In the genomic region with DNA sequence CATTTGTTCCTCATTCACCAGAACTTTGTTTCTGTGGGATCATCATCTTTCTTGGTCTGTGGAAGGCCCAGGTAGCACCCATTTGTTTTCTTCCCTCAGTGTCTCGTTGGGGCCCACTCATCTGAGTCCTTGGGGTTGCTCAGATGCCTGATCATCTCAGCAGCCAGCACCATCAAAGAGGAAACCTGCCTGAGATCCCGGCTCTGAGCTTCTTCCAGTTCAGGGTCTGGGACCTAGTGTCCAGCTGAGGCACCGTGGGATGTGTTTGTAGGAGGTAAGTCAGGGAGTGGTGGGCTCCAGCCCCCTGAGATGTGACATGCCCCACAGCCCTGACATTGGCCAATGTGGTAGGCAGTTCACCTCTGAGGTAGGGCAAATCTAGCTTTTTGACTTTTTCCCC, we compare ENCODE assay signal across 11 cellular contexts. TPM values are rescaled to one million over a fixed set of nuclear protein-coding genes. Genes with fewer than 3 reads are reported as not detected.
DNase-seq lines count a peak whose midpoint lies in the region; ATAC-seq and TF ChIP-seq lines count a peak whose summit lies in the region.
"Had no signal": no experiment of that assay in that cellular context is flagged by ENCODE, and none has a peak within 500 bp of the region (broad histone marks: within the 10 kb centered on the region; RNA-seq: fewer than 3 reads in every experiment).

No MANE protein-coding gene starts in this region.

- H2AFZ ChIP-seq in HCT116 (ENCODE audit: low read depth, low read length, poor library complexity, severe bottlenecking) = no peak overlapping the region

- H3K9me3 ChIP-seq in HCT116 (ENCODE audit: control insufficient read depth in 1 of 2, insufficient read depth in 1 of 2, low read depth in 1 of 2, low read length in 2 of 2) (no peaks in the 10 kb centered on the region), duodenal mucosa (ENCODE audit: control insufficient read depth in 1 of 2, low read length in 2 of 2) (no peaks in the 10 kb centered on the region)
- H3K9me3 ChIP-seq: right lobe of liver had no signal

- intact Hi-C loops in HCT116 (cut with micrococcal nuclease) = loop anchor here (5.0 to 10.0 kb wide), 4 partner anchors 204 to 901 kb away; no protein-coding TSS in a partner anchor

- no peak for ATAC-seq in HCT116
- ATAC-seq in stimulated activated memory B cell treated with anti-CD40 and anti-IgM and Interleukin-4, amounts not matched to agents 10 μg/mL and 1 μg/mL and 100 μg/mL, for 72 hours = no peak
- ATAC-seq in GM21529 (IDR thresholded peaks at IDR 0.05; ENCODE audit: unreplicated experiment) = no peak
- ATAC-seq: right lobe of liver had no signal

- H3K4me3 ChIP-seq in HCT116 (replicated peaks in 1 of 2; ENCODE audit: low read depth in 1 of 2, low read length in 2 of 2) = no peak overlapping the region
- peak overlapping the region in 1 of 2 donors; percentile 8 for H3K4me3 ChIP-seq in duodenal mucosa (ENCODE audit: low read depth in 1 of 2, low read length in 2 of 2)
- H3K4me3 ChIP-seq: right lobe of liver had no signal

- H3K4me2 ChIP-seq in HCT116 (ENCODE audit: low read length) = peak overlapping the region; percentile 53; the same call in 1 of the 2 replicates

- H3K4me1 ChIP-seq in HCT116 (ENCODE audit: control insufficient read depth in 1 of 2, insufficient read depth in 2 of 2, low read length in 2 of 2) (peaks cover 2 to 43% of the 10 kb centered on the region in 2 experiments), duodenal mucosa (ENCODE audit: control insufficient read depth in 1 of 2, insufficient read depth in 2 of 2, low read length in 2 of 2) (peaks cover 9 to 14% of the 10 kb centered on the region in 2 donors)
- H3K4me1 ChIP-seq: right lobe of liver had no signal

- TF ChIP-seq CTCF in HCT116 (IDR thresholded peaks at IDR 0.05 in 2 of 3, conservative IDR thresholded peaks at IDR 0.05 in 1 of 3; ENCODE audit: borderline replicate concordance in 1 of 3, insufficient read depth in 1 of 3, low read depth in 2 of 3, low read length in 2 of 3) (no peak), RWPE1 (conservative IDR thresholded peaks at IDR 0.05; ENCODE audit: low read depth) (no peak)

- TF ChIP-seq POLR2A in HCT116 (IDR thresholded peaks at IDR 0.05; ENCODE audit: borderline replicate concordance, extremely low read depth, insufficient read depth, insufficient read length) = no peak

- POLR2A ChIA-PET in HCT116 (lab: Charles Lee) (no interaction called here), RWPE1 (lab: Yijun Ruan, JAX; ENCODE audit: low non-redundant PET) (no interaction called here)

- H3K27ac ChIP-seq in HCT116 (ENCODE audit: low read depth, low read length) = no peak overlapping the region
- H3K27ac ChIP-seq in RWPE1 = peak overlapping the region; percentile 31
- peak overlapping the region; percentile 44 for H3K27ac ChIP-seq in duodenal mucosa (ENCODE audit: low read depth, low read length)
- H3K27ac ChIP-seq: brain microvascular endothelial cell had no signal

- no TSS peak for BruUV-seq in HCT116 (replicated peaks; lab: Mats Ljungman, UMichigan)

- no peaks in the 10 kb centered on the region for H4K20me1 ChIP-seq in HCT116 (ENCODE audit: insufficient read depth)

- H3K9me2 ChIP-seq in HCT116 (ENCODE audit: insufficient read depth) = no peaks in the 10 kb centered on the region

- no peaks in the 10 kb centered on the region for H3K27me3 ChIP-seq in HCT116 (ENCODE audit: insufficient read depth, low read length)
- no peaks in the 10 kb centered on the region for H3K27me3 ChIP-seq in duodenal mucosa (ENCODE audit: control insufficient read depth in 1 of 2, insufficient read depth in 2 of 2, low read length in 2 of 2)
- H3K27me3 ChIP-seq: brain microvascular endothelial cell, right lobe of liver had no signal

- peak overlapping the region; percentile 42 for H3K4me3 Mint-ChIP-seq in stimulated activated memory B cell treated with anti-CD40 and anti-IgM and Interleukin-4, amounts not matched to agents 10 μg/mL and 1 μg/mL and 100 μg/mL, for 72 hours

- peak overlapping the region; percentile 96 for H3K27ac Mint-ChIP-seq in stimulated activated memory B cell treated with anti-CD40 and anti-IgM and Interleukin-4, amounts not matched to agents 10 μg/mL and 1 μg/mL and 100 μg/mL, for 72 hours

- RAD21 ChIA-PET in HCT116 (lab: Charles Lee; ENCODE audit: low non-redundant PET in 1 of 2, low total read pairs in 2 of 2, uncharacterized antibody in 2 of 2, unreplicated experiment in 2 of 2) = no interaction called here

- H3K9ac ChIP-seq in HCT116 (ENCODE audit: low read length) = no peak overlapping the region
- H3K9ac ChIP-seq in duodenal mucosa (ENCODE audit: low read depth in 1 of 2, low read length in 2 of 2) = no peak overlapping the region

- peaks cover 76% of the 10 kb centered on the region for H3K4me1 Mint-ChIP-seq in stimulated activated memory B cell treated with anti-CD40 and anti-IgM and Interleukin-4, amounts not matched to agents 10 μg/mL and 1 μg/mL and 100 μg/mL, for 72 hours

- no peaks in the 10 kb centered on the region for H3K9me3 Mint-ChIP-seq in stimulated activated memory B cell treated with anti-CD40 and anti-IgM and Interleukin-4, amounts not matched to agents 10 μg/mL and 1 μg/mL and 100 μg/mL, for 72 hours

- H3K27me3 Mint-ChIP-seq in stimulated activated memory B cell treated with anti-CD40 and anti-IgM and Interleukin-4, amounts not matched to agents 10 μg/mL and 1 μg/mL and 100 μg/mL, for 72 hours = no peaks in the 10 kb centered on the region

- DNase-seq in HCT116 (ENCODE audit: low read depth, low spot score) (no peak), RWPE1 (ENCODE audit: low spot score) (no peak), NCI-H2029 (lab: John Stamatoyannopoulos, UW) (no peak)
- DNase-seq in stimulated activated CD4-positive, alpha-beta T cell treated with anti-CD3 and anti-CD28 coated beads, Interleukin-4, amount 100 ng/mL, for 24 hours = no peak
- DNase-seq: brain microvascular endothelial cell, NCI-H2227 treated with DMSO at 0.1 percent for 48 hours, right lobe of liver, SHP77 had no signal

- H3K36me3 Mint-ChIP-seq in stimulated activated memory B cell treated with anti-CD40 and anti-IgM and Interleukin-4, amounts not matched to agents 10 μg/mL and 1 μg/mL and 100 μg/mL, for 72 hours = no peaks in the 10 kb centered on the region

- CTCF ChIA-PET in HCT116 (lab: Charles Lee) (interaction anchor here (0.8 to 1.0 kb wide), 2 partner anchors 40 to 1048 kb away, joined by 3 to 4 read pairs; no protein-coding TSS in a partner anchor), RWPE1 (lab: Yijun Ruan, JAX) (no interaction called here)

- H3K79me2 ChIP-seq in HCT116 (ENCODE audit: insufficient read depth, low read length) = no peaks in the 10 kb centered on the region

- no peak for TF ChIP-seq RAD21 in HCT116 (IDR thresholded peaks at IDR 0.05; ENCODE audit: low read depth)

- H3K36me3 ChIP-seq in HCT116 (ENCODE audit: control insufficient read depth in 1 of 2, insufficient read depth in 2 of 2, low read length in 2 of 2) = no peaks in the 10 kb centered on the region
- no peaks in the 10 kb centered on the region for H3K36me3 ChIP-seq in duodenal mucosa (ENCODE audit: control insufficient read depth in 1 of 2, insufficient read depth in 2 of 2, low read length in 2 of 2)
- H3K36me3 ChIP-seq: brain microvascular endothelial cell, right lobe of liver had no signal

TF ChIP-seq in HCT116, 20 proteins besides CTCF, POLR2A, EP300 and RAD21:
- no peak for TF ChIP-seq ZFX (IDR thresholded peaks at IDR 0.05)
- TF ChIP-seq EGR1 (IDR thresholded peaks at IDR 0.05; ENCODE audit: low read depth) = no peak
- TF ChIP-seq ELF1 (IDR thresholded peaks at IDR 0.05; ENCODE audit: borderline replicate concordance, low read depth) = no peak
- TF ChIP-seq SIN3A (IDR thresholded peaks at IDR 0.05; ENCODE audit: low read depth) = no peak

RNA-seq across cellular contexts. Expression of a gene that starts 9.4 kb away (rescaled TPM):
- not detected for total RNA-seq in HCT116 (2021; ENCODE audit: unreplicated experiment)
- not detected in 2 replicates for polyA plus RNA-seq in HCT116 (2012)
